ENCODE assay signal across 1 cellular context in genomic region chr4:56435001-56435747, GRCh38.
A peak's percentile ranks its signal among the peaks of the same experiment; 100 is the strongest.
TF ChIP-seq lines count a peak whose summit lies in the region.

TSS of gene PPAT (minus strand) at chr4:56435615. CDS start at chr4:56435477, 138 bp downstream.

TF ChIP-seq in HepG2, 621 proteins besides CTCF, POLR2A, EP300 and RAD21 (continued from another document and continues in another):
- TF ChIP-seq ZHX2 (IDR thresholded peaks at IDR 0.05; ENCODE audit: low read depth) (no peak), ZHX2 (CRISPR knock-in tag; IDR thresholded peaks at IDR 0.05; ENCODE audit: borderline replicate concordance) (no peak), ZNF850 (CRISPR knock-in tag; conservative IDR thresholded peaks at IDR 0.05) (no peak), HDAC1 (CRISPR knock-in tag; IDR thresholded peaks at IDR 0.05) (peak; percentile 86), GTF3A (CRISPR knock-in tag; conservative IDR thresholded peaks at IDR 0.05) (no peak), ZBTB39 (CRISPR knock-in tag; IDR thresholded peaks at IDR 0.05) (no peak), ZNF33A (CRISPR knock-in tag; IDR thresholded peaks at IDR 0.05; ENCODE audit: borderline replicate concordance) (no peak), ZFX (CRISPR knock-in tag; IDR thresholded peaks at IDR 0.05; ENCODE audit: low read depth) (peak; percentile 80), DNMT3B (CRISPR knock-in tag; conservative IDR thresholded peaks at IDR 0.05) (no peak), NFE2 (CRISPR knock-in tag; IDR thresholded peaks at IDR 0.05) (no peak), CEBPZ (IDR thresholded peaks at IDR 0.05; ENCODE audit: low read length) (no peak), ZFP1 (CRISPR knock-in tag; IDR thresholded peaks at IDR 0.05) (peak; percentile 20; the same call in 1 of the 2 replicates), ZNF839 (CRISPR knock-in tag; IDR thresholded peaks at IDR 0.05; ENCODE audit: borderline replicate concordance) (no peak; the same call in 1 of the 2 replicates), ZNF251 (CRISPR knock-in tag; IDR thresholded peaks at IDR 0.05) (no peak), NR2F2 (IDR thresholded peaks at IDR 0.05; ENCODE audit: borderline replicate concordance, low read depth) (no peak), CERS6 (CRISPR knock-in tag; IDR thresholded peaks at IDR 0.05) (no peak), RARA (CRISPR knock-in tag; IDR thresholded peaks at IDR 0.05) (no peak), ZSCAN22 (CRISPR knock-in tag; IDR thresholded peaks at IDR 0.05) (no peak), MLX (CRISPR knock-in tag; IDR thresholded peaks at IDR 0.05) (no peak), ZBTB7B (CRISPR knock-in tag; IDR thresholded peaks at IDR 0.05) (peak; percentile 75), EED (CRISPR knock-in tag; IDR thresholded peaks at IDR 0.05) (no peak), NRL (CRISPR knock-in tag; IDR thresholded peaks at IDR 0.05; ENCODE audit: borderline replicate concordance) (no peak; the same call in 1 of the 2 replicates), ETV6 (CRISPR knock-in tag; conservative IDR thresholded peaks at IDR 0.05) (no peak), ZNF772 (CRISPR knock-in tag; IDR thresholded peaks at IDR 0.05) (0 out of 2 replicates have a peak, but pooled peaks have one; percentile 32), ZNF143 (CRISPR knock-in tag; IDR thresholded peaks at IDR 0.05) (no peak), ZKSCAN1 (IDR thresholded peaks at IDR 0.05; ENCODE audit: low read length) (no peak), KDM5A (IDR thresholded peaks at IDR 0.05; ENCODE audit: borderline replicate concordance, low read length) (no peak), TOE1 (CRISPR knock-in tag; IDR thresholded peaks at IDR 0.05) (no peak; the same call in 1 of the 2 replicates), HHEX (CRISPR knock-in tag; IDR thresholded peaks at IDR 0.05) (no peak), NCOA2 (CRISPR knock-in tag; IDR thresholded peaks at IDR 0.05) (peak; percentile 34; the same call in 1 of the 2 replicates), SNAPC2 (CRISPR knock-in tag; IDR thresholded peaks at IDR 0.05) (peak; percentile 71; the same call in 1 of the 2 replicates), ZSCAN9 (CRISPR knock-in tag; IDR thresholded peaks at IDR 0.05; ENCODE audit: borderline replicate concordance) (0 out of 2 replicates have a peak, but pooled peaks have one; percentile 17), DRAP1 (CRISPR knock-in tag; IDR thresholded peaks at IDR 0.05) (peak; percentile 83), CSRNP1 (CRISPR knock-in tag; IDR thresholded peaks at IDR 0.05) (peak; percentile 60; the same call in 1 of the 2 replicates), ATF3 (CRISPR knock-in tag; IDR thresholded peaks at IDR 0.05) (0 out of 2 replicates have a peak, but pooled peaks have one; percentile 6), TERF1 (CRISPR knock-in tag; IDR thresholded peaks at IDR 0.05) (no peak), TSC22D2 (CRISPR knock-in tag; IDR thresholded peaks at IDR 0.05; ENCODE audit: borderline replicate concordance) (peak; percentile 65; the same call in 1 of the 2 replicates), CC2D1A (CRISPR knock-in tag; IDR thresholded peaks at IDR 0.05) (0 out of 2 replicates have a peak, but pooled peaks have one; percentile 32), TCF12 (IDR thresholded peaks at IDR 0.05) (no peak), TCF12 (CRISPR knock-in tag; IDR thresholded peaks at IDR 0.05) (no peak; the same call in 1 of the 2 replicates), BORCS8-MEF2B (CRISPR knock-in tag; IDR thresholded peaks at IDR 0.05) (peak; percentile 61), ZNF572 (CRISPR knock-in tag; IDR thresholded peaks at IDR 0.05) (no peak; the same call in 1 of the 2 replicates), MAFG (CRISPR knock-in tag; IDR thresholded peaks at IDR 0.05) (no peak), MED8 (CRISPR knock-in tag; IDR thresholded peaks at IDR 0.05; ENCODE audit: insufficient replicate concordance) (no peak), ISL2 (CRISPR knock-in tag; IDR thresholded peaks at IDR 0.05) (no peak), HBP1 (CRISPR knock-in tag; IDR thresholded peaks at IDR 0.05; ENCODE audit: low read depth) (peak; percentile 5; the same call in 1 of the 2 replicates), SUZ12 (IDR thresholded peaks at IDR 0.05; ENCODE audit: low read depth, low read length) (no peak), ASH2L (IDR thresholded peaks at IDR 0.05; ENCODE audit: insufficient read length, low read depth, low read length) (peak; percentile 92), DPF2 (CRISPR knock-in tag; IDR thresholded peaks at IDR 0.05; ENCODE audit: borderline replicate concordance, low read depth) (0 out of 2 replicates have a peak, but pooled peaks have one; percentile 11), MYNN (CRISPR knock-in tag; IDR thresholded peaks at IDR 0.05; ENCODE audit: low read depth) (no peak), ZNF607 (CRISPR knock-in tag; IDR thresholded peaks at IDR 0.05; ENCODE audit: borderline replicate concordance) (peak; percentile 86; the same call in 1 of the 2 replicates)
